17 cellular contexts compared by ENCODE assay signal in genomic region chr9:137759117-137759516, GRCh38.
DNase-seq lines count a peak whose midpoint lies in the region; ATAC-seq and FAIRE-seq lines count a peak whose summit lies in the region.
"Had no signal": no experiment of that assay in that cellular context is flagged by ENCODE, and none has a peak within 500 bp of the region (broad histone marks: within the 10 kb centered on the region; RNA-seq: fewer than 3 reads in every experiment).

No MANE protein-coding gene starts in this region.

- no peaks in the 10 kb centered on the region for H3K9me3 Mint-ChIP-seq in activated naive CD4-positive, alpha-beta T cell treated with anti-CD3 and anti-CD28 coated beads, Interleukin-2, amount 50 U/mL, for 24 hours
- H3K9me3 Mint-ChIP-seq in activated T-helper 2 cell treated with anti-CD3 and anti-CD28 coated beads, Interferon-gamma antibody, Interleukin-2, Interleukin-4, amounts not matched to agents 10 μg/mL and 5 μg/mL and 100 μg/mL, durations not matched to agents 14 hours and 24 hours and 36 hours: peaks cover 14% of the 10 kb centered on the region
- peaks cover 11% of the 10 kb centered on the region for H3K9me3 Mint-ChIP-seq in stimulated activated memory B cell treated with anti-CD40 and anti-IgM and Interleukin-4, amounts not matched to agents 10 μg/mL and 1 μg/mL and 100 μg/mL, for 72 hours
- H3K9me3 Mint-ChIP-seq: central memory CD8-positive, alpha-beta T cell had no signal

- H3K27ac Mint-ChIP-seq in activated naive CD4-positive, alpha-beta T cell treated with anti-CD3 and anti-CD28 coated beads, Interleukin-2, amount 50 U/mL, for 24 hours: peak overlapping the region; percentile 23
- peak overlapping the region; percentile 46 for H3K27ac Mint-ChIP-seq in activated T-helper 2 cell treated with anti-CD3 and anti-CD28 coated beads, Interferon-gamma antibody, Interleukin-2, Interleukin-4, amounts not matched to agents 10 μg/mL and 5 μg/mL and 100 μg/mL, durations not matched to agents 14 hours and 24 hours and 36 hours
- H3K27ac Mint-ChIP-seq in stimulated activated memory B cell treated with anti-CD40 and anti-IgM and Interleukin-4, amounts not matched to agents 10 μg/mL and 1 μg/mL and 100 μg/mL, for 72 hours: peak overlapping the region; percentile 99

- no peak overlapping the region for H3K4me3 Mint-ChIP-seq in activated naive CD4-positive, alpha-beta T cell treated with anti-CD3 and anti-CD28 coated beads, Interleukin-2, amount 50 U/mL, for 24 hours
- H3K4me3 Mint-ChIP-seq in activated T-helper 2 cell treated with anti-CD3 and anti-CD28 coated beads, Interferon-gamma antibody, Interleukin-2, Interleukin-4, amounts not matched to agents 10 μg/mL and 5 μg/mL and 100 μg/mL, durations not matched to agents 14 hours and 24 hours and 36 hours (ENCODE audit: low read depth): no peak overlapping the region
- H3K4me3 Mint-ChIP-seq in stimulated activated memory B cell treated with anti-CD40 and anti-IgM and Interleukin-4, amounts not matched to agents 10 μg/mL and 1 μg/mL and 100 μg/mL, for 72 hours: peak overlapping the region; percentile 89
- H3K4me3 Mint-ChIP-seq: central memory CD8-positive, alpha-beta T cell had no signal

- H3K36me3 Mint-ChIP-seq in activated naive CD4-positive, alpha-beta T cell treated with anti-CD3 and anti-CD28 coated beads, Interleukin-2, amount 50 U/mL, for 24 hours: peaks cover 32% of the 10 kb centered on the region
- peaks cover 82% of the 10 kb centered on the region for H3K36me3 Mint-ChIP-seq in activated T-helper 2 cell treated with anti-CD3 and anti-CD28 coated beads, Interferon-gamma antibody, Interleukin-2, Interleukin-4, amounts not matched to agents 10 μg/mL and 5 μg/mL and 100 μg/mL, durations not matched to agents 14 hours and 24 hours and 36 hours (ENCODE audit: low read depth)
- H3K36me3 Mint-ChIP-seq in stimulated activated memory B cell treated with anti-CD40 and anti-IgM and Interleukin-4, amounts not matched to agents 10 μg/mL and 1 μg/mL and 100 μg/mL, for 72 hours: peaks cover 91% of the 10 kb centered on the region

- DNase-seq in activated naive CD4-positive, alpha-beta T cell treated with anti-CD3 and anti-CD28 coated beads, Interleukin-2, amount 50 U/mL, for 16 hours: no peak
- DNase-seq in GM19239 (ENCODE audit: insufficient read length, low spot score): no peak
- DNase-seq in activated T-helper 2 cell treated with anti-CD3 and anti-CD28 coated beads, Interferon-gamma antibody, Interleukin-2, Interleukin-4, amounts not matched to agents 10 μg/mL and 5 μg/mL and 100 μg/mL, durations not matched to agents 14 hours and 24 hours and 36 hours (ENCODE audit: low spot score): no peak
- DNase-seq in hypothalamus (lab: John Stamatoyannopoulos, UW): no peak
- no peak for DNase-seq in nucleus accumbens (lab: John Stamatoyannopoulos, UW)
- DNase-seq: amniotic stem cell; GDM1; KBM-7; kidney glomerular epithelial cell; NCI-H1105; NCI-H774; right cardiac atrium; stimulated activated CD4-positive, alpha-beta T cell treated with anti-CD3 and anti-CD28 coated beads, Interleukin-1b, Interleukin-23, amount 100 ng/mL, for 48 hours had no signal

- peaks cover 31% of the 10 kb centered on the region for H3K4me1 Mint-ChIP-seq in activated naive CD4-positive, alpha-beta T cell treated with anti-CD3 and anti-CD28 coated beads, Interleukin-2, amount 50 U/mL, for 24 hours
- peaks cover 22% of the 10 kb centered on the region for H3K4me1 Mint-ChIP-seq in activated T-helper 2 cell treated with anti-CD3 and anti-CD28 coated beads, Interferon-gamma antibody, Interleukin-2, Interleukin-4, amounts not matched to agents 10 μg/mL and 5 μg/mL and 100 μg/mL, durations not matched to agents 14 hours and 24 hours and 36 hours (ENCODE audit: low read depth)
- H3K4me1 Mint-ChIP-seq in stimulated activated memory B cell treated with anti-CD40 and anti-IgM and Interleukin-4, amounts not matched to agents 10 μg/mL and 1 μg/mL and 100 μg/mL, for 72 hours: peaks cover 73% of the 10 kb centered on the region

- peak; percentile 61 for FAIRE-seq in GM19239 (lab: Jason Lieb, UNC)

- intact Hi-C loops in activated T-helper 2 cell treated with anti-CD3 and anti-CD28 coated beads, Interferon-gamma antibody, Interleukin-2, Interleukin-4, amounts not matched to agents 10 μg/mL and 5 μg/mL and 100 μg/mL, durations not matched to agents 14 hours and 24 hours and 36 hours (cut with micrococcal nuclease): no loop called here

- peak; percentile 82 for ATAC-seq in stimulated activated memory B cell treated with anti-CD40 and anti-IgM and Interleukin-4, amounts not matched to agents 10 μg/mL and 1 μg/mL and 100 μg/mL, for 72 hours
- ATAC-seq in HG02981 (IDR thresholded peaks at IDR 0.05; ENCODE audit: unreplicated experiment): no peak

- H3K27me3 Mint-ChIP-seq in activated naive CD4-positive, alpha-beta T cell treated with anti-CD3 and anti-CD28 coated beads, Interleukin-2, amount 50 U/mL, for 24 hours: no peaks in the 10 kb centered on the region
- H3K27me3 Mint-ChIP-seq in activated T-helper 2 cell treated with anti-CD3 and anti-CD28 coated beads, Interferon-gamma antibody, Interleukin-2, Interleukin-4, amounts not matched to agents 10 μg/mL and 5 μg/mL and 100 μg/mL, durations not matched to agents 14 hours and 24 hours and 36 hours (ENCODE audit: low read depth): no peaks in the 10 kb centered on the region
- H3K27me3 Mint-ChIP-seq in stimulated activated memory B cell treated with anti-CD40 and anti-IgM and Interleukin-4, amounts not matched to agents 10 μg/mL and 1 μg/mL and 100 μg/mL, for 72 hours: no peaks in the 10 kb centered on the region
- H3K27me3 Mint-ChIP-seq: central memory CD8-positive, alpha-beta T cell had no signal

Comparison
In these comparisons a context has a peak if more than half of its experiments do, and no peak if none do; other contexts are left out.
1. H3K27ac Mint-ChIP-seq: peak in every context shown above with its lines; median percentile 99 in stimulated activated memory B cell treated with anti-CD40 and anti-IgM and Interleukin-4, amounts not matched to agents 10 μg/mL and 1 μg/mL and 100 μg/mL, for 72 hours; 46 in activated T-helper 2 cell treated with anti-CD3 and anti-CD28 coated beads, Interferon-gamma antibody, Interleukin-2, Interleukin-4, amounts not matched to agents 10 μg/mL and 5 μg/mL and 100 μg/mL, durations not matched to agents 14 hours and 24 hours and 36 hours; 23 in activated naive CD4-positive, alpha-beta T cell treated with anti-CD3 and anti-CD28 coated beads, Interleukin-2, amount 50 U/mL, for 24 hours.